23 cellular contexts compared by ENCODE assay signal in the genomic region with DNA sequence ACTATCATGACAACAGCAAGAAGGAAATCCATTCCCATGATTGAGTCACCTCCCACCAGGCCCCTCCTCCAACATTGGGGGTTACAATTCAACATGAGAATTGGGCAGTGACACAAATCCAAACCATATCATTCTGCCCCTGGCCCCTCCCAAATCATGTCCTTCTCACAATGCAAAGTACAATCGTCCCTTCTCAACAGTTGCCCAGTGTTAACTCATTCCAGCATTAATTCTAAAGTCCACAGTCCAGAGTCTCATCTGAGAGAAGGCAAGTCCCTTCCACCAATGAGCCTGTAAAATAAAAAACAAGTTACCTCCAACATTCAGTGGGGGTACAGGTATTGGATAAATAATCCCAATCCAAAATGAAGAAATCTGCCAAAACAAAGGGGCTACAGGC. TPM values are rescaled to one million over a fixed set of nuclear protein-coding genes. Genes with fewer than 3 reads are reported as not detected.
DNase-seq lines count a peak whose midpoint lies in the region; ATAC-seq, FAIRE-seq and TF ChIP-seq lines count a peak whose summit lies in the region.
"Had no signal": no experiment of that assay in that cellular context is flagged by ENCODE, and none has a peak within 500 bp of the region (broad histone marks: within the 10 kb centered on the region; RNA-seq: fewer than 3 reads in every experiment).

No MANE protein-coding gene starts in this region.

- TF ChIP-seq RAD21 in liver (IDR thresholded peaks at IDR 0.05) = peak in 1 of 2 donors; percentile 12

- H3K36me3 ChIP-seq in SU-DHL-6 (ENCODE audit: low read length) (no peaks in the 10 kb centered on the region), liver (ENCODE audit: control insufficient read depth in 4 of 4, insufficient read depth in 3 of 4, low read depth in 1 of 4, low read length in 3 of 4) (peaks cover 0 to 6% (median under 1%) of the 10 kb centered on the region in 4 donors), small intestine (ENCODE audit: control insufficient read depth in 2 of 2, insufficient read depth in 2 of 2, low read length in 2 of 2) (no peaks in the 10 kb centered on the region)

- no peak for TF ChIP-seq CTCF in SU-DHL-6 (IDR thresholded peaks at IDR 0.05; ENCODE audit: insufficient read depth, low read length, poor library complexity, severe bottlenecking)
- TF ChIP-seq CTCF in liver (IDR thresholded peaks at IDR 0.05; ENCODE audit: low read depth, low read length, missing input control) = no peak

- no peak overlapping the region for H3K4me2 ChIP-seq in SU-DHL-6 (ENCODE audit: low read depth, low read length, poor library complexity, severe bottlenecking)

- H3K4me1 ChIP-seq in liver (ENCODE audit: control insufficient read depth in 4 of 4, insufficient read depth in 4 of 4, low read length in 3 of 4) (no peaks in the 10 kb centered on the region), small intestine (ENCODE audit: control insufficient read depth in 2 of 2, insufficient read depth in 1 of 2, low read depth in 1 of 2, low read length in 1 of 2) (no peaks in the 10 kb centered on the region)

- peak overlapping the region; percentile 86; the same call in 1 of the 2 replicates for H3K27ac ChIP-seq in SU-DHL-6 (ENCODE audit: low read depth, low read length)
- H3K27ac ChIP-seq in liver (ENCODE audit: low read depth in 1 of 2, low read length in 2 of 2) = no peak overlapping the region
- H3K27ac ChIP-seq in small intestine (ENCODE audit: low read depth in 1 of 2, low read length in 1 of 2) = no peak overlapping the region
- H3K27ac ChIP-seq: GM23248 had no signal

- H3K4me3 ChIP-seq in SU-DHL-6 (ENCODE audit: insufficient read depth, low read length, poor library complexity, severe bottlenecking) (no peak overlapping the region), liver (ENCODE audit: low read depth in 1 of 3, low read length in 3 of 3) (no peak overlapping the region), small intestine (ENCODE audit: low read depth in 1 of 2, low read length in 2 of 2) (no peak overlapping the region)
- H3K4me3 ChIP-seq: GM12878, GM23248 had no signal

- intact Hi-C loops in left colon (cut with DNase I, micrococcal nuclease) = no loop called here

- DNase-seq in left colon (no peak), small intestine (peak; percentile 80), cerebellar nuclear complex (lab: John Stamatoyannopoulos, UW) (no peak), OCI-M1 (lab: John Stamatoyannopoulos, UW) (no peak)
- no peak for DNase-seq in stimulated activated CD4-positive, alpha-beta T cell treated with anti-CD3 and anti-CD28 coated beads, Interleukin-4, amount 100 ng/mL, for 24 hours
- DNase-seq: C1 segment of cervical spinal cord; Calu3; CD4-positive, alpha-beta memory T cell; COR-L47; DMS53; DMS79 treated with DMSO at 0.1 percent for 48 hours; GM23248; H7; HCEC 1CT had no signal

- H3K9me3 ChIP-seq in SU-DHL-6 (ENCODE audit: insufficient read depth, low read length) = peaks cover 11% of the 10 kb centered on the region; the same call in 1 of the 2 replicates
- H3K9me3 ChIP-seq in liver (ENCODE audit: control insufficient read depth in 4 of 4, low read length in 3 of 4) = no peaks in the 10 kb centered on the region
- H3K9me3 ChIP-seq in small intestine (ENCODE audit: control insufficient read depth, low read depth) = no peaks in the 10 kb centered on the region

- 40% methylated on average over 1 of the region's 1 CpG for WGBS in liver
- 16 to 46% (median 27%) methylated on average over 1 of the region's 1 CpG for WGBS in small intestine, 3 donors

- H3K79me2 ChIP-seq in SU-DHL-6 (ENCODE audit: insufficient read depth, low read length) = no peaks in the 10 kb centered on the region

- peaks cover 17% of the 10 kb centered on the region; the same call in 1 of the 2 replicates for H3F3A ChIP-seq in SU-DHL-6 (ENCODE audit: insufficient read depth)

- no peak overlapping the region for H2AFZ ChIP-seq in SU-DHL-6 (ENCODE audit: low read depth, low read length, severe bottlenecking)
- H2AFZ ChIP-seq: GM23248 had no signal

- no peaks in the 10 kb centered on the region for H3K27me3 ChIP-seq in SU-DHL-6 (ENCODE audit: low read length)
- no peaks in the 10 kb centered on the region for H3K27me3 ChIP-seq in liver (ENCODE audit: control insufficient read depth in 4 of 4, insufficient read depth in 4 of 4, low read length in 3 of 4)
- no peaks in the 10 kb centered on the region for H3K27me3 ChIP-seq in small intestine (ENCODE audit: control insufficient read depth in 2 of 2, insufficient read depth in 2 of 2, low read length in 2 of 2)

- H4K20me1 ChIP-seq in SU-DHL-6 (ENCODE audit: low read depth, low read length) = no peaks in the 10 kb centered on the region

- H3K9me2 ChIP-seq in SU-DHL-6 (replicated peaks; ENCODE audit: insufficient read depth, low read length) = no peaks in the 10 kb centered on the region

- H3K9ac ChIP-seq in SU-DHL-6 (ENCODE audit: low read length) = no peak overlapping the region
- H3K9ac ChIP-seq in liver (ENCODE audit: low read depth in 1 of 2, low read length in 2 of 2) = no peak overlapping the region
- H3K9ac ChIP-seq: GM23248 had no signal

- ATAC-seq in left colon = peak; percentile 43
- ATAC-seq: GM12878 had no signal

- FAIRE-seq in small intestine (lab: Jason Lieb, UNC) = no peak
- FAIRE-seq: G401.6, GM12878, GM19239, H1 had no signal

TF ChIP-seq in liver, 16 proteins besides CTCF, POLR2A, EP300 and RAD21:
- TF ChIP-seq RXRA (IDR thresholded peaks at IDR 0.05) (peak in 1 of 2 donors; percentile 56), HNF4A (conservative IDR thresholded peaks at IDR 0.05) (peak; percentile 94 to 96), YY1 (IDR thresholded peaks at IDR 0.05) (peak; percentile 41), EGR1 (IDR thresholded peaks at IDR 0.05; ENCODE audit: low read depth in 2 of 2) (no peak), HNF4G (IDR thresholded peaks at IDR 0.05) (peak; percentile 86), FOXA2 (IDR thresholded peaks at IDR 0.05) (no peak), TAF1 (conservative IDR thresholded peaks at IDR 0.05) (no peak), GABPA (IDR thresholded peaks at IDR 0.05 in 1 of 2, conservative IDR thresholded peaks at IDR 0.05 in 1 of 2) (no peak), SP1 (IDR thresholded peaks at IDR 0.05) (peak; percentile 66), FOXA1 (IDR thresholded peaks at IDR 0.05) (no peak), JUND (IDR thresholded peaks at IDR 0.05) (peak in 1 of 2 donors; percentile 50), NR2F2 (IDR thresholded peaks at IDR 0.05) (no peak)
- TF ChIP-seq, protein P1, sequence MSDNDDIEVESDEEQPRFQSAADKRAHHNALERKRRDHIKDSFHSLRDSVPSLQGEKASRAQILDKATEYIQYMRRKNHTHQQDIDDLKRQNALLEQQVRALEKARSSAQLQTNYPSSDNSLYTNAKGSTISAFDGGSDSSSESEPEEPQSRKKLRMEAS (IDR thresholded peaks at IDR 0.05) = peak; percentile 16
- TF ChIP-seq, protein P2, sequence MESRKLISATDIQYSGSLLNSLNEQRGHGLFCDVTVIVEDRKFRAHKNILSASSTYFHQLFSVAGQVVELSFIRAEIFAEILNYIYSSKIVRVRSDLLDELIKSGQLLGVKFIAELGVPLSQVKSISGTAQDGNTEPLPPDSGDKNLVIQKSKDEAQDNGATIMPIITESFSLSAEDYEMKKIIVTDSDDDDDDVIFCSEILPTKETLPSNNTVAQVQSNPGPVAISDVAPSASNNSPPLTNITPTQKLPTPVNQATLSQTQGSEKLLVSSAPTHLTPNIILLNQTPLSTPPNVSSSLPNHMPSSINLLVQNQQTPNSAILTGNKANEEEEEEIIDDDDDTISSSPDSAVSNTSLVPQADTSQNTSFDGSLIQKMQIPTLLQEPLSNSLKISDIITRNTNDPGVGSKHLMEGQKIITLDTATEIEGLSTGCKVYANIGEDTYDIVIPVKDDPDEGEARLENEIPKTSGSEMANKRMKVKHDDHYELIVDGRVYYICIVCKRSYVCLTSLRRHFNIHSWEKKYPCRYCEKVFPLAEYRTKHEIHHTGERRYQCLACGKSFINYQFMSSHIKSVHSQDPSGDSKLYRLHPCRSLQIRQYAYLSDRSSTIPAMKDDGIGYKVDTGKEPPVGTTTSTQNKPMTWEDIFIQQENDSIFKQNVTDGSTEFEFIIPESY (IDR thresholded peaks at IDR 0.05) = no peak
- TF ChIP-seq, protein P3, sequence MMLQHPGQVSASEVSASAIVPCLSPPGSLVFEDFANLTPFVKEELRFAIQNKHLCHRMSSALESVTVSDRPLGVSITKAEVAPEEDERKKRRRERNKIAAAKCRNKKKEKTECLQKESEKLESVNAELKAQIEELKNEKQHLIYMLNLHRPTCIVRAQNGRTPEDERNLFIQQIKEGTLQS (IDR thresholded peaks at IDR 0.05) = no peak
- TF ChIP-seq, protein P4, sequence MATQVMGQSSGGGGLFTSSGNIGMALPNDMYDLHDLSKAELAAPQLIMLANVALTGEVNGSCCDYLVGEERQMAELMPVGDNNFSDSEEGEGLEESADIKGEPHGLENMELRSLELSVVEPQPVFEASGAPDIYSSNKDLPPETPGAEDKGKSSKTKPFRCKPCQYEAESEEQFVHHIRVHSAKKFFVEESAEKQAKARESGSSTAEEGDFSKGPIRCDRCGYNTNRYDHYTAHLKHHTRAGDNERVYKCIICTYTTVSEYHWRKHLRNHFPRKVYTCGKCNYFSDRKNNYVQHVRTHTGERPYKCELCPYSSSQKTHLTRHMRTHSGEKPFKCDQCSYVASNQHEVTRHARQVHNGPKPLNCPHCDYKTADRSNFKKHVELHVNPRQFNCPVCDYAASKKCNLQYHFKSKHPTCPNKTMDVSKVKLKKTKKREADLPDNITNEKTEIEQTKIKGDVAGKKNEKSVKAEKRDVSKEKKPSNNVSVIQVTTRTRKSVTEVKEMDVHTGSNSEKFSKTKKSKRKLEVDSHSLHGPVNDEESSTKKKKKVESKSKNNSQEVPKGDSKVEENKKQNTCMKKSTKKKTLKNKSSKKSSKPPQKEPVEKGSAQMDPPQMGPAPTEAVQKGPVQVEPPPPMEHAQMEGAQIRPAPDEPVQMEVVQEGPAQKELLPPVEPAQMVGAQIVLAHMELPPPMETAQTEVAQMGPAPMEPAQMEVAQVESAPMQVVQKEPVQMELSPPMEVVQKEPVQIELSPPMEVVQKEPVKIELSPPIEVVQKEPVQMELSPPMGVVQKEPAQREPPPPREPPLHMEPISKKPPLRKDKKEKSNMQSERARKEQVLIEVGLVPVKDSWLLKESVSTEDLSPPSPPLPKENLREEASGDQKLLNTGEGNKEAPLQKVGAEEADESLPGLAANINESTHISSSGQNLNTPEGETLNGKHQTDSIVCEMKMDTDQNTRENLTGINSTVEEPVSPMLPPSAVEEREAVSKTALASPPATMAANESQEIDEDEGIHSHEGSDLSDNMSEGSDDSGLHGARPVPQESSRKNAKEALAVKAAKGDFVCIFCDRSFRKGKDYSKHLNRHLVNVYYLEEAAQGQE (IDR thresholded peaks at IDR 0.05) = no peak

RNA-seq across cellular contexts. Expression of a gene that starts 14.8 kb away (rescaled TPM):
- total RNA-seq in left colon (1 to 10 TPM in 1 of 2 donors, under 1 TPM in 1; 0.89 to 1.1 TPM), liver (under 1 TPM in 1 of 2 donors, not detected in 1; 0.50 TPM)
- polyA plus RNA-seq in liver (not detected), small intestine (not detected)
- total RNA-seq: A172; A673; CD4-positive, alpha-beta memory T cell; GM12878; GM23248; H7 had no signal
- polyA plus RNA-seq: BJ; CD4-positive, alpha-beta memory T cell; GM12878; GM23248 had no signal
